Comparison of ENCODE assay signal across 8 cellular contexts in genomic region chrX:102067966-102068723, GRCh38. TPM values are rescaled to one million over a fixed set of nuclear protein-coding genes. Genes with fewer than 3 reads are reported as not detected.
DNase-seq lines count a peak whose midpoint lies in the region; ATAC-seq, FAIRE-seq and TF ChIP-seq lines count a peak whose summit lies in the region.

No MANE protein-coding gene starts in this region.

- no peak for FAIRE-seq in RCC 7860 (lab: Jason Lieb, UNC)

- H3K27me3 ChIP-seq in CD4-positive, CD25-positive, alpha-beta regulatory T cell (ENCODE audit: control insufficient read depth, insufficient read depth, low read length), result no peaks in the 10 kb centered on the region
- no peaks in the 10 kb centered on the region for H3K27me3 ChIP-seq in SK-N-SH (ENCODE audit: insufficient read depth)
- H3K27me3 ChIP-seq in suprapubic skin, result no peaks in the 10 kb centered on the region
- H3K27me3 ChIP-seq in neuronal stem cell (ENCODE audit: control insufficient read depth in 3 of 3, insufficient read depth in 3 of 3, low read depth in 1 of 3, low read length in 3 of 3), result no peaks in the 10 kb centered on the region
- H3K27me3 ChIP-seq in gastrocnemius medialis, result peaks cover 0 to 12% (median 0%) of the 10 kb centered on the region in 3 donors

- no peak overlapping the region for H3K14ac ChIP-seq in neuronal stem cell (ENCODE audit: low read length)

- no peak overlapping the region for H4K8ac ChIP-seq in neuronal stem cell (ENCODE audit: low read depth, low read length)

- H3K27ac ChIP-seq in CD4-positive, CD25-positive, alpha-beta regulatory T cell (ENCODE audit: insufficient read depth, low read length, poor library complexity, severe bottlenecking), result no peak overlapping the region
- H3K27ac ChIP-seq in SK-N-SH (ENCODE audit: low read depth in 2 of 2, low read length in 1 of 2) (no peak overlapping the region), suprapubic skin (no peak overlapping the region), neuronal stem cell (replicated peaks; ENCODE audit: low read length) (no peak overlapping the region), gastrocnemius medialis (no peak overlapping the region)

- H2BK15ac ChIP-seq in neuronal stem cell (ENCODE audit: low read length), result no peak overlapping the region

- no peak overlapping the region for H2BK120ac ChIP-seq in neuronal stem cell (ENCODE audit: low read depth, low read length)

- no peaks in the 10 kb centered on the region for H3K4me1 Mint-ChIP-seq in CD4-positive, CD25-positive, alpha-beta regulatory T cell

- H2BK12ac ChIP-seq in neuronal stem cell (ENCODE audit: low read length), result no peak overlapping the region

- no peaks in the 10 kb centered on the region for H3K36me3 ChIP-seq in CD4-positive, CD25-positive, alpha-beta regulatory T cell (ENCODE audit: control insufficient read depth, insufficient read depth, low read length)
- no peaks in the 10 kb centered on the region for H3K36me3 ChIP-seq in SK-N-SH (replicated peaks in 1 of 2; ENCODE audit: control insufficient read depth in 1 of 2, insufficient read depth in 2 of 2, low read length in 1 of 2)
- no peaks in the 10 kb centered on the region for H3K36me3 ChIP-seq in suprapubic skin
- H3K36me3 ChIP-seq in neuronal stem cell (replicated peaks in 1 of 2; ENCODE audit: control insufficient read depth in 2 of 2, insufficient read depth in 2 of 2, low read length in 2 of 2), result no peaks in the 10 kb centered on the region
- H3K36me3 ChIP-seq in gastrocnemius medialis, result no peaks in the 10 kb centered on the region

- H3K79me1 ChIP-seq in neuronal stem cell (ENCODE audit: low read depth, low read length), result no peaks in the 10 kb centered on the region

- H3K4me3 Mint-ChIP-seq in CD4-positive, CD25-positive, alpha-beta regulatory T cell, result no peak overlapping the region

- ATAC-seq in CD4-positive, CD25-positive, alpha-beta regulatory T cell (ENCODE audit: low read depth in 2 of 2), result no peak
- peak; percentile 63 for ATAC-seq in GM19395 (IDR thresholded peaks at IDR 0.05; ENCODE audit: unreplicated experiment)
- no peak for ATAC-seq in gastrocnemius medialis

- peaks cover 4% of the 10 kb centered on the region for H3K27me3 Mint-ChIP-seq in CD4-positive, CD25-positive, alpha-beta regulatory T cell

- CTCF ChIA-PET in SK-N-SH (lab: Yijun Ruan, JAX), result interaction anchor here (0.6 to 1.6 kb wide), 10 partner anchors 10 to 866 kb away, joined by 3 to 6 read pairs (median 3); no protein-coding TSS in a partner anchor

- H3K36me3 Mint-ChIP-seq in CD4-positive, CD25-positive, alpha-beta regulatory T cell, result no peaks in the 10 kb centered on the region

- H3K18ac ChIP-seq in neuronal stem cell (ENCODE audit: low read length), result no peak overlapping the region

- WGBS in SK-N-SH (ENCODE audit: low lambda C conversion rate), result 16% methylated on average over 8 of the region's 8 CpGs
- WGBS in suprapubic skin, result 46% methylated on average over 8 of the region's 8 CpGs
- no CpG with 5 or more reads among the region's 8 CpGs for WGBS in neuronal stem cell (ENCODE audit: extremely low coverage in 2 of 2, insufficient read length in 2 of 2, insufficient replicate concordance in 1 of 2), 2 donors

- intact Hi-C loops in gastrocnemius medialis (cut with DNase I; ENCODE audit: low total_unique reads), result loop anchor here (2.0 kb wide), 1 partner anchor 833 kb away; no protein-coding TSS in a partner anchor

- H2BK5ac ChIP-seq in neuronal stem cell (ENCODE audit: low read length), result no peak overlapping the region

- no peaks in the 10 kb centered on the region for H4K20me1 ChIP-seq in SK-N-SH (ENCODE audit: insufficient read depth)

- no peak overlapping the region for H3K23ac ChIP-seq in neuronal stem cell (ENCODE audit: low read depth, low read length, poor library complexity)

- no peak overlapping the region for H3K27ac Mint-ChIP-seq in CD4-positive, CD25-positive, alpha-beta regulatory T cell

- H3K4me2 ChIP-seq in SK-N-SH, result no peak overlapping the region; the same call in 1 of the 2 replicates
- H3K4me2 ChIP-seq in neuronal stem cell (ENCODE audit: insufficient read depth, low read length, poor library complexity, severe bottlenecking), result no peak overlapping the region

- H3K4me3 ChIP-seq in CD4-positive, CD25-positive, alpha-beta regulatory T cell (ENCODE audit: low read depth, low read length), result no peak overlapping the region
- no peak overlapping the region for H3K4me3 ChIP-seq in SK-N-SH (ENCODE audit: low read depth in 2 of 2, low read length in 1 of 2)
- no peak overlapping the region for H3K4me3 ChIP-seq in foreskin fibroblast (ENCODE audit: low read depth in 1 of 2, low read length in 2 of 2)
- no peak overlapping the region for H3K4me3 ChIP-seq in suprapubic skin
- no peak overlapping the region for H3K4me3 ChIP-seq in neuronal stem cell (ENCODE audit: low read length in 2 of 2)
- H3K4me3 ChIP-seq in gastrocnemius medialis, result no peak overlapping the region

- in situ Hi-C loops in gastrocnemius medialis (cut with MboI; ENCODE audit: low sequenced_read_pairs in 4 of 4), result no loop called here

- TF ChIP-seq CTCF in SK-N-SH (IDR thresholded peaks at IDR 0.05) (peak; percentile 72), foreskin fibroblast (IDR thresholded peaks at IDR 0.05; ENCODE audit: low read depth, low read length) (peak; percentile 23), suprapubic skin (IDR thresholded peaks at IDR 0.05) (peak; percentile 5 to 16), gastrocnemius medialis (IDR thresholded peaks at IDR 0.05 in 4 of 5, conservative IDR thresholded peaks at IDR 0.05 in 1 of 5) (peak in 2 of 5 experiments; percentile 17 to 46)

- H3K9ac ChIP-seq in SK-N-SH (no peak overlapping the region), neuronal stem cell (ENCODE audit: low read depth, low read length, poor library complexity) (no peak overlapping the region)

- peaks cover 0 to 5% (median 0%) of the 10 kb centered on the region in 7 donors for H3K9me3 Mint-ChIP-seq in CD4-positive, CD25-positive, alpha-beta regulatory T cell

- H2AK5ac ChIP-seq in neuronal stem cell (ENCODE audit: low read depth, low read length), result no peak overlapping the region

- H3K4me1 ChIP-seq in CD4-positive, CD25-positive, alpha-beta regulatory T cell (ENCODE audit: control insufficient read depth, insufficient read depth, low read length, poor library complexity, severe bottlenecking), result no peaks in the 10 kb centered on the region
- H3K4me1 ChIP-seq in SK-N-SH (ENCODE audit: control insufficient read depth in 1 of 2, insufficient read depth in 2 of 2, low read depth in 1 of 2, low read length in 1 of 2) (no peaks in the 10 kb centered on the region), suprapubic skin (no peaks in the 10 kb centered on the region), neuronal stem cell (ENCODE audit: control insufficient read depth in 2 of 2, insufficient read depth in 1 of 2, low read depth in 1 of 2, low read length in 2 of 2) (no peaks in the 10 kb centered on the region), gastrocnemius medialis (no peaks in the 10 kb centered on the region)

- H3K4ac ChIP-seq in neuronal stem cell (ENCODE audit: low read length), result no peak overlapping the region

- H3K79me2 ChIP-seq in SK-N-SH (ENCODE audit: insufficient read depth), result no peaks in the 10 kb centered on the region

- TF ChIP-seq RAD21 in SK-N-SH (IDR thresholded peaks at IDR 0.05; ENCODE audit: low read length), result peak; percentile 76

- no peak for TF ChIP-seq EP300 in SK-N-SH (IDR thresholded peaks at IDR 0.05; ENCODE audit: borderline replicate concordance in 1 of 2, low read depth in 1 of 2, low read length in 1 of 2)
- TF ChIP-seq EP300 in suprapubic skin (IDR thresholded peaks at IDR 0.05), result no peak

- TF ChIP-seq POLR2A in suprapubic skin (IDR thresholded peaks at IDR 0.05) (no peak), gastrocnemius medialis (IDR thresholded peaks at IDR 0.05) (no peak)

- POLR2A ChIA-PET in SK-N-SH (lab: Yijun Ruan, JAX), result no interaction called here

- peaks cover 0 to 7% of the 10 kb centered on the region in 2 experiments for H3K9me3 ChIP-seq in CD4-positive, CD25-positive, alpha-beta regulatory T cell (ENCODE audit: control insufficient read depth in 2 of 2, low read length in 2 of 2)
- H3K9me3 ChIP-seq in SK-N-SH (peaks cover 11% of the 10 kb centered on the region), suprapubic skin (no peaks in the 10 kb centered on the region), neuronal stem cell (replicated peaks in 1 of 2; ENCODE audit: control insufficient read depth in 2 of 2, insufficient read depth in 1 of 2, low read depth in 1 of 2, low read length in 2 of 2) (peaks cover 3 to 4% of the 10 kb centered on the region in 2 donors), gastrocnemius medialis (no peaks in the 10 kb centered on the region)

- DNase-seq in CD4-positive, CD25-positive, alpha-beta regulatory T cell, result peak in 2 of 3 donors; percentile 16 to 23
- DNase-seq in SK-N-SH (peak; percentile 10), foreskin fibroblast (peak in 1 of 2 donors; percentile 18), suprapubic skin (ENCODE audit: low spot score in 2 of 2) (no peak), RCC 7860 (ENCODE audit: low spot score) (no peak), neuronal stem cell (ENCODE audit: low spot score) (no peak), gastrocnemius medialis (no peak)

- H2AFZ ChIP-seq in SK-N-SH (ENCODE audit: low read depth) (no peak overlapping the region), neuronal stem cell (ENCODE audit: low read length) (no peak overlapping the region)

- no peaks in the 10 kb centered on the region for H3F3A ChIP-seq in SK-N-SH (replicated peaks; ENCODE audit: insufficient read depth)

- H4K91ac ChIP-seq in neuronal stem cell (ENCODE audit: low read depth, low read length, poor library complexity), result no peak overlapping the region

- H3K9me2 ChIP-seq in SK-N-SH, result no peaks in the 10 kb centered on the region

TF ChIP-seq in SK-N-SH, 30 proteins besides CTCF, POLR2A, EP300 and RAD21:
- TF ChIP-seq YY1 (IDR thresholded peaks at IDR 0.05; ENCODE audit: low read depth) (no peak), SMC3 (IDR thresholded peaks at IDR 0.05; ENCODE audit: low read depth, low read length) (peak; percentile 54)

RNA-seq across cellular contexts. Expression of gene TCEAL2, which starts 57.3 kb away (rescaled TPM):
- total RNA-seq in CD4-positive, CD25-positive, alpha-beta regulatory T cell, result not detected
- polyA plus RNA-seq in CD4-positive, CD25-positive, alpha-beta regulatory T cell, result not detected
- polyA plus RNA-seq in SK-N-SH (2012; rRNA removed), result 0.12 and 0.23 TPM in 2 replicates
- polyA plus RNA-seq in SK-N-SH (2012; cell fraction: cytosol; rRNA removed), result 0.21 and 0.22 TPM in 2 replicates
- not detected in 2 replicates for polyA plus RNA-seq in SK-N-SH (2012; cell fraction: nucleus; rRNA removed)
- total RNA-seq in suprapubic skin (1 to 10 TPM in 1 of 4 donors, under 1 TPM in 1, not detected in 2; 0.49 to 1.5 TPM), gastrocnemius medialis (not detected)
- polyA plus RNA-seq in neuronal stem cell (2013, experiment 1 of 2), result 48.6 TPM
- polyA plus RNA-seq in neuronal stem cell (2013, experiment 2 of 2), result 47.7 TPM

Comparison
In these comparisons a context has a peak if more than half of its experiments do, and no peak if none do; other contexts are left out.
1. DNase-seq: peak in CD4-positive, CD25-positive, alpha-beta regulatory T cell (2 of 3) and SK-N-SH (single experiment); none in suprapubic skin (0 of 2), RCC 7860 (single experiment), neuronal stem cell (single experiment) and gastrocnemius medialis (0 of 2).